ENCODE assay signal across 16 cellular contexts in genomic region chr15:68208641-68209240, GRCh38. TPM values are rescaled to one million over a fixed set of nuclear protein-coding genes. Genes with fewer than 3 reads are reported as not detected.
DNase-seq lines count a peak whose midpoint lies in the region; ATAC-seq and TF ChIP-seq lines count a peak whose summit lies in the region.
"Had no signal": no experiment of that assay in that cellular context is flagged by ENCODE, and none has a peak within 500 bp of the region (broad histone marks: within the 10 kb centered on the region; RNA-seq: fewer than 3 reads in every experiment).

No MANE protein-coding gene starts in this region.

- H4K8ac ChIP-seq in neuronal stem cell (ENCODE audit: low read depth, low read length) = no peak overlapping the region

- H3K18ac ChIP-seq in neuronal stem cell (ENCODE audit: low read length) = peak overlapping the region; percentile 42

- H4K91ac ChIP-seq in neuronal stem cell (ENCODE audit: low read depth, low read length, poor library complexity) = no peak overlapping the region

- H3K36me3 Mint-ChIP-seq in activated CD4-positive, alpha-beta T cell treated with anti-CD3 and anti-CD28 coated beads for 36 hours (ENCODE audit: low read depth) = peaks cover 16% of the 10 kb centered on the region
- H3K36me3 Mint-ChIP-seq in activated naive CD8-positive, alpha-beta T cell treated with anti-CD3 and anti-CD28 coated beads for 36 hours = peaks cover 18% of the 10 kb centered on the region

- intact Hi-C loops in activated CD4-positive, alpha-beta T cell treated with anti-CD3 and anti-CD28 coated beads for 36 hours (cut with DNase I, micrococcal nuclease) = no loop called here

- no peak overlapping the region for H3K14ac ChIP-seq in neuronal stem cell (ENCODE audit: low read length)

- H3K9me3 ChIP-seq in KOPT-K1 (ENCODE audit: insufficient read depth, low read length, poor library complexity, severe bottlenecking) = no peaks in the 10 kb centered on the region
- no peaks in the 10 kb centered on the region for H3K9me3 ChIP-seq in neuronal stem cell (replicated peaks in 1 of 2; ENCODE audit: control insufficient read depth in 2 of 2, insufficient read depth in 1 of 2, low read depth in 1 of 2, low read length in 2 of 2)
- H3K9me3 ChIP-seq in WERI-Rb-1 (ENCODE audit: severe bottlenecking) = no peaks in the 10 kb centered on the region
- H3K9me3 ChIP-seq: Caco-2, lower lobe of right lung, stomach had no signal

- peaks cover 0 to 18% of the 10 kb centered on the region in 2 donors for H3K4me1 ChIP-seq in neuronal stem cell (ENCODE audit: control insufficient read depth in 2 of 2, insufficient read depth in 1 of 2, low read depth in 1 of 2, low read length in 2 of 2)

- H3K79me1 ChIP-seq in neuronal stem cell (ENCODE audit: low read depth, low read length) = peaks cover 14% of the 10 kb centered on the region

- ATAC-seq in activated CD4-positive, alpha-beta T cell treated with anti-CD3 and anti-CD28 coated beads for 36 hours = no peak
- ATAC-seq in HG02642 (IDR thresholded peaks at IDR 0.05; ENCODE audit: poor library complexity, unreplicated experiment) = no peak
- ATAC-seq: lower lobe of right lung had no signal

- peaks cover 24% of the 10 kb centered on the region for H3K4me1 Mint-ChIP-seq in activated CD4-positive, alpha-beta T cell treated with anti-CD3 and anti-CD28 coated beads for 36 hours
- H3K4me1 Mint-ChIP-seq in activated naive CD8-positive, alpha-beta T cell treated with anti-CD3 and anti-CD28 coated beads for 36 hours = peaks cover 13% of the 10 kb centered on the region

- H3K27ac ChIP-seq in KOPT-K1 (ENCODE audit: low read depth, low read length, poor library complexity, severe bottlenecking) (peak overlapping the region; percentile 73), neuronal stem cell (replicated peaks; ENCODE audit: low read length) (no peak overlapping the region), WERI-Rb-1 (no peak overlapping the region)
- H3K27ac ChIP-seq: 22Rv1, lower lobe of right lung had no signal

- CTCF ChIA-PET in activated CD4-positive, alpha-beta T cell treated with anti-CD3 and anti-CD28 coated beads for 36 hours (lab: Charles Lee) = no interaction called here

- no peak overlapping the region for H3K4me3 Mint-ChIP-seq in activated CD4-positive, alpha-beta T cell treated with anti-CD3 and anti-CD28 coated beads for 36 hours
- H3K4me3 Mint-ChIP-seq in activated naive CD8-positive, alpha-beta T cell treated with anti-CD3 and anti-CD28 coated beads for 36 hours = no peak overlapping the region

- no peak overlapping the region for H2BK12ac ChIP-seq in neuronal stem cell (ENCODE audit: low read length)

- no peak overlapping the region for H2BK15ac ChIP-seq in neuronal stem cell (ENCODE audit: low read length)

- H3K4me3 ChIP-seq in neuronal stem cell (ENCODE audit: low read length in 2 of 2) (no peak overlapping the region), WERI-Rb-1 (ENCODE audit: low read depth, low read length) (no peak overlapping the region)
- H3K4me3 ChIP-seq: dorsolateral prefrontal cortex, lower lobe of right lung had no signal

- no CpG with 5 or more reads among the region's 13 CpGs for WGBS in neuronal stem cell (ENCODE audit: extremely low coverage in 2 of 2, insufficient read length in 2 of 2, insufficient replicate concordance in 1 of 2), 2 donors

- no peak overlapping the region for H2AK5ac ChIP-seq in neuronal stem cell (ENCODE audit: low read depth, low read length)

- no peak overlapping the region for H3K4ac ChIP-seq in neuronal stem cell (ENCODE audit: low read length)

- no peaks in the 10 kb centered on the region for H3K27me3 ChIP-seq in neuronal stem cell (ENCODE audit: control insufficient read depth in 3 of 3, insufficient read depth in 3 of 3, low read depth in 1 of 3, low read length in 3 of 3)
- H3K27me3 ChIP-seq in WERI-Rb-1 (ENCODE audit: insufficient read depth, low read depth, severe bottlenecking) = no peaks in the 10 kb centered on the region
- H3K27me3 ChIP-seq: dorsolateral prefrontal cortex, stomach had no signal

- no peak overlapping the region for H3K9ac ChIP-seq in neuronal stem cell (ENCODE audit: low read depth, low read length, poor library complexity)

- peaks cover 64% of the 10 kb centered on the region; the same call in 1 of the 2 replicates for H3K36me3 ChIP-seq in KOPT-K1 (ENCODE audit: insufficient read depth, low read length)
- H3K36me3 ChIP-seq in neuronal stem cell (replicated peaks in 1 of 2; ENCODE audit: control insufficient read depth in 2 of 2, insufficient read depth in 2 of 2, low read length in 2 of 2) = peaks cover 8 to 68% of the 10 kb centered on the region in 2 donors
- H3K36me3 ChIP-seq in WERI-Rb-1 = peaks cover 68% of the 10 kb centered on the region
- H3K36me3 ChIP-seq: lower lobe of right lung had no signal

- no peaks in the 10 kb centered on the region for H3K9me3 Mint-ChIP-seq in activated CD4-positive, alpha-beta T cell treated with anti-CD3 and anti-CD28 coated beads for 36 hours (ENCODE audit: low read depth)
- no peaks in the 10 kb centered on the region for H3K9me3 Mint-ChIP-seq in activated naive CD8-positive, alpha-beta T cell treated with anti-CD3 and anti-CD28 coated beads for 36 hours

- H2BK5ac ChIP-seq in neuronal stem cell (ENCODE audit: low read length) = no peak overlapping the region

- no peak overlapping the region for H3K4me2 ChIP-seq in neuronal stem cell (ENCODE audit: insufficient read depth, low read length, poor library complexity, severe bottlenecking)

- POLR2A ChIA-PET in activated CD4-positive, alpha-beta T cell treated with anti-CD3 and anti-CD28 coated beads for 36 hours (lab: Charles Lee) = no interaction called here

- H2BK120ac ChIP-seq in neuronal stem cell (ENCODE audit: low read depth, low read length) = no peak overlapping the region

- TF ChIP-seq CTCF in WERI-Rb-1 (IDR thresholded peaks at IDR 0.05; ENCODE audit: low read depth, low read length) = no peak

- no peak overlapping the region for H3K23ac ChIP-seq in neuronal stem cell (ENCODE audit: low read depth, low read length, poor library complexity)

- DNase-seq in activated CD4-positive, alpha-beta T cell treated with anti-CD3 and anti-CD28 coated beads for 36 hours = peak; percentile 53
- DNase-seq in activated CD4-positive, alpha-beta T cell treated with anti-CD3 and anti-CD28 coated beads for 48 hours = no peak
- no peak for DNase-seq in activated naive CD8-positive, alpha-beta T cell treated with anti-CD3 and anti-CD28 coated beads for 36 hours
- no peak for DNase-seq in neuronal stem cell (ENCODE audit: low spot score)
- no peak for DNase-seq in WERI-Rb-1
- no peak for DNase-seq in NCI-H510A treated with DMSO at 0.1 percent for 48 hours (lab: John Stamatoyannopoulos, UW)
- DNase-seq: Caco-2, lower lobe of right lung, NCI-H1930, NCI-H69, T1000 had no signal

- no peaks in the 10 kb centered on the region for H3K27me3 Mint-ChIP-seq in activated CD4-positive, alpha-beta T cell treated with anti-CD3 and anti-CD28 coated beads for 36 hours
- H3K27me3 Mint-ChIP-seq in activated naive CD8-positive, alpha-beta T cell treated with anti-CD3 and anti-CD28 coated beads for 36 hours = no peaks in the 10 kb centered on the region

- H3K27ac Mint-ChIP-seq in activated CD4-positive, alpha-beta T cell treated with anti-CD3 and anti-CD28 coated beads for 36 hours = peak overlapping the region; percentile 42
- peak overlapping the region; percentile 48 for H3K27ac Mint-ChIP-seq in activated naive CD8-positive, alpha-beta T cell treated with anti-CD3 and anti-CD28 coated beads for 36 hours

- no peak overlapping the region for H2AFZ ChIP-seq in neuronal stem cell (ENCODE audit: low read length)

RNA-seq across cellular contexts. Expression of gene CALML4, which starts 3.6 kb away (rescaled TPM):
- total RNA-seq in activated CD4-positive, alpha-beta T cell treated with anti-CD3 and anti-CD28 coated beads for 36 hours = 1 to 10 TPM; 6.8 to 9.2 TPM
- 1 to 10 TPM; 5.4 to 7.4 TPM for total RNA-seq in activated naive CD8-positive, alpha-beta T cell treated with anti-CD3 and anti-CD28 coated beads for 36 hours
- 26.8 TPM for polyA plus RNA-seq in neuronal stem cell (2013, experiment 1 of 2)
- 28.4 TPM for polyA plus RNA-seq in neuronal stem cell (2013, experiment 2 of 2)

RNA-seq across cellular contexts. Expression of gene CLN6, which starts 20.8 kb away (rescaled TPM):
- total RNA-seq in activated CD4-positive, alpha-beta T cell treated with anti-CD3 and anti-CD28 coated beads for 36 hours = 10 to 100 TPM; 45.1 to 48.2 TPM
- total RNA-seq in activated naive CD8-positive, alpha-beta T cell treated with anti-CD3 and anti-CD28 coated beads for 36 hours = 10 to 100 TPM; 67.7 to 72.0 TPM
- 19.2 TPM for polyA plus RNA-seq in neuronal stem cell (2013, experiment 1 of 2)
- polyA plus RNA-seq in neuronal stem cell (2013, experiment 2 of 2) = 19.5 TPM
